8 cellular contexts compared by ENCODE assay signal in the genomic region with DNA sequence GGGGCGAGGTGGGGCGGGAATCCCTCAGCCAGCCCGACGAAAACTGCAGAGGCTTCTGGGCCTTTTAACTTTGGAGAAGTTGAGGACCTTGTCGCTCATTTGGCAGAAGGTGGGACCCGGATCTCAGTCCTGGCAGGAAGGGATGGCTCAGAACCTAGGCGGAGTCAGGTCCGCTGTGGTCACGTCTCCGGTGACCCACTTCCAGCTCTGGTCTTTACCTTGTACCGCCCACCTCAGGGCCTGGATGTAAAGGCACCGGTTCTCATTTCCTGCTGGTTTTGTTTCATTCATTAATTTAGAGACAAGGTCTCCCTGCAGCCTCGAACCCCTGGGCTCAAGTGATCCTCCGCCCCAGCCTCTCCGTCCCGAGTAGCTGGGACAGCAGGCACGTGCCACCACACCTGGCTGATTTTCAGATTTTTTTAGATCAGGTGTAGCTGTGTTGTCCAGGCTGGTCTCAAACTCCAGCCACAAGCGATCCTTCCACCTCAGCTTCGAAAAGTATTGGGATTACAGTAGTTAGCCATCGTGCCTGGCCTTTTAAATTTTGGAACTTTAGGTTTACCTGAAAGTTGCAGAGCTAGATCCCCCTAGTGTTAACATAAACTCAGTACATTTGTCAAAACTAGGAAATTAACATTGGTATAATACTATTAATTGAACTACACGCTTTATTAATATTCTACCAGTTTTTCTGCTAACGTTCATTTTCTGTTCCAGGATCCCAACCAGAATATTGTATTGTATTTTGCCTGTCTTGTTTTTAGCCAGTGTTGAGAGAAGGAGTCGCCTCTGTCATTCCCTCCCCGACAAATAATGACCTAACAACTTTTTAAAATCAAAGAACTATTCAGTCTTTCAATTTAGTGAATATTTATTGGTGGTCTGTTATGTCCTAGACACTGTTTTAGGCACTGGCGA. TPM values are rescaled to one million over a fixed set of nuclear protein-coding genes. Genes with fewer than 3 reads are reported as not detected.
A peak's percentile ranks its signal among the peaks of the same experiment; 100 is the strongest.
DNase-seq lines count a peak whose midpoint lies in the region; ATAC-seq and TF ChIP-seq lines count a peak whose summit lies in the region.

No MANE protein-coding gene starts in this region.

- H3K4me3 ChIP-seq in esophagus squamous epithelium (peak overlapping the region; percentile 37 to 78 (median 71)), tibial nerve (peak overlapping the region; percentile 54 to 89 (median 66))

- no peaks in the 10 kb centered on the region for H3K9me3 Mint-ChIP-seq in natural killer cell treated with Interleukin-12 subunit alpha and Interleukin-12 subunit beta and Interleukin-15 and Interleukin-18, amount 100 ng/mL, for 72 hours

- peak overlapping the region; percentile 85 for H3K4me3 Mint-ChIP-seq in natural killer cell treated with Interleukin-12 subunit alpha and Interleukin-12 subunit beta and Interleukin-15 and Interleukin-18, amount 100 ng/mL, for 72 hours

- H3K4me1 Mint-ChIP-seq in natural killer cell treated with Interleukin-12 subunit alpha and Interleukin-12 subunit beta and Interleukin-15 and Interleukin-18, amount 100 ng/mL, for 72 hours (ENCODE audit: low read depth in 2 of 2): peaks cover 22 to 23% of the 10 kb centered on the region in 2 donors

- TF ChIP-seq CTCF in AG09319 (IDR thresholded peaks at IDR 0.05; ENCODE audit: low read depth, low read length) (peak; percentile 45), esophagus squamous epithelium (IDR thresholded peaks at IDR 0.05) (peak; percentile 13 to 67 (median 50)), tibial nerve (IDR thresholded peaks at IDR 0.05) (peak; percentile 22 to 45 (median 43))

- DNase-seq in AG09319 (ENCODE audit: extremely low read depth, low read depth) (no peak), NCI-H69 (lab: John Stamatoyannopoulos, UW) (peak; percentile 94), activated T-cell treated with anti-CD3 and anti-CD28 coated beads for 4 hours (peak; percentile 14), esophagus squamous epithelium (lab: John Stamatoyannopoulos, UW) (no peak), tibial nerve (ENCODE audit: low spot score in 2 of 2) (peak in 1 of 2 donors; percentile 18)
- peak; percentile 64 for DNase-seq in natural killer cell treated with Interleukin-12 subunit alpha and Interleukin-12 subunit beta and Interleukin-15 and Interleukin-18, amount 100 ng/mL, for 72 hours (ENCODE audit: low spot score)

- H3K27me3 ChIP-seq in esophagus squamous epithelium (no peaks in the 10 kb centered on the region), tibial nerve (no peaks in the 10 kb centered on the region)

- intact Hi-C loops in esophagus squamous epithelium (cut with DNase I): no loop called here

- no peak for TF ChIP-seq POLR2A in esophagus squamous epithelium (IDR thresholded peaks at IDR 0.05)
- TF ChIP-seq POLR2A in tibial nerve (IDR thresholded peaks at IDR 0.05): no peak

- ATAC-seq in GM18867 (IDR thresholded peaks at IDR 0.05; ENCODE audit: unreplicated experiment): peak; percentile 37
- peak; percentile 51 for ATAC-seq in HG03097 (IDR thresholded peaks at IDR 0.05; ENCODE audit: low FRiP score, unreplicated experiment)
- peak; percentile 67 to 77 for ATAC-seq in natural killer cell treated with Interleukin-12 subunit alpha and Interleukin-12 subunit beta and Interleukin-15 and Interleukin-18, amount 100 ng/mL, for 72 hours

- H3K27ac Mint-ChIP-seq in natural killer cell treated with Interleukin-12 subunit alpha and Interleukin-12 subunit beta and Interleukin-15 and Interleukin-18, amount 100 ng/mL, for 72 hours: peak overlapping the region; percentile 91 to 93

- no peak for TF ChIP-seq EP300 in tibial nerve (IDR thresholded peaks at IDR 0.05)

- H3K27me3 Mint-ChIP-seq in natural killer cell treated with Interleukin-12 subunit alpha and Interleukin-12 subunit beta and Interleukin-15 and Interleukin-18, amount 100 ng/mL, for 72 hours: no peaks in the 10 kb centered on the region

- no peaks in the 10 kb centered on the region for H3K36me3 ChIP-seq in esophagus squamous epithelium
- no peaks in the 10 kb centered on the region for H3K36me3 ChIP-seq in tibial nerve

- no peaks in the 10 kb centered on the region for H3K9me3 ChIP-seq in esophagus squamous epithelium
- H3K9me3 ChIP-seq in tibial nerve: no peaks in the 10 kb centered on the region

- WGBS in esophagus squamous epithelium, 2 donors: 6 to 9% methylated on average over 16 to 20 of the region's 25 CpGs
- WGBS in tibial nerve, 2 donors: 8 to 10% methylated on average over 23 to 25 of the region's 25 CpGs

- no peaks in the 10 kb centered on the region for H3K36me3 Mint-ChIP-seq in natural killer cell treated with Interleukin-12 subunit alpha and Interleukin-12 subunit beta and Interleukin-15 and Interleukin-18, amount 100 ng/mL, for 72 hours

- H3K4me1 ChIP-seq in esophagus squamous epithelium (peaks cover 10 to 36% (median 14%) of the 10 kb centered on the region in 3 donors), tibial nerve (peaks cover 0 to 28% (median 5%) of the 10 kb centered on the region in 4 donors)

- H3K27ac ChIP-seq in esophagus squamous epithelium (peak overlapping the region; percentile 89 to 97 (median 95)), tibial nerve (peak overlapping the region; percentile 81 to 97 (median 87))

RNA-seq across cellular contexts. Expression of a gene that starts 0.9 kb away (rescaled TPM):
- total RNA-seq in esophagus squamous epithelium (10 to 100 TPM in 2 of 4 donors, 1 to 10 TPM in 2; 5.0 to 24.2 (median 9.7) TPM), tibial nerve (10 to 100 TPM; 36.0 to 55.7 (median 38.9) TPM)
- total RNA-seq in natural killer cell treated with Interleukin-12 subunit alpha and Interleukin-12 subunit beta and Interleukin-15 and Interleukin-18, amount 100 ng/mL, for 72 hours: 10 to 100 TPM; 11.4 to 18.7 TPM

RNA-seq across cellular contexts. Expression of a gene that starts 45.7 kb away (rescaled TPM):
- 10 to 100 TPM; 38.2 to 48.4 (median 46.3) TPM for total RNA-seq in esophagus squamous epithelium
- 100 to 1,000 TPM; 149 to 211 TPM for total RNA-seq in natural killer cell treated with Interleukin-12 subunit alpha and Interleukin-12 subunit beta and Interleukin-15 and Interleukin-18, amount 100 ng/mL, for 72 hours
- total RNA-seq in tibial nerve: 10 to 100 TPM; 32.1 to 60.6 (median 37.8) TPM

Comparison
In these comparisons a context has a peak if more than half of its experiments do, and no peak if none do; other contexts are left out.
1. DNase-seq: peak in NCI-H69 (single experiment), activated T-cell treated with anti-CD3 and anti-CD28 coated beads for 4 hours (single experiment) and natural killer cell treated with Interleukin-12 subunit alpha and Interleukin-12 subunit beta and Interleukin-15 and Interleukin-18, amount 100 ng/mL, for 72 hours (single experiment); none in AG09319 (single experiment) and esophagus squamous epithelium (single experiment).
2. Peak in every context shown above with its lines, with median percentiles within 50 percentile points of each other: CTCF ChIP-seq and ATAC-seq.